Comparison of ENCODE assay signal across 21 cellular contexts in the genomic region with DNA sequence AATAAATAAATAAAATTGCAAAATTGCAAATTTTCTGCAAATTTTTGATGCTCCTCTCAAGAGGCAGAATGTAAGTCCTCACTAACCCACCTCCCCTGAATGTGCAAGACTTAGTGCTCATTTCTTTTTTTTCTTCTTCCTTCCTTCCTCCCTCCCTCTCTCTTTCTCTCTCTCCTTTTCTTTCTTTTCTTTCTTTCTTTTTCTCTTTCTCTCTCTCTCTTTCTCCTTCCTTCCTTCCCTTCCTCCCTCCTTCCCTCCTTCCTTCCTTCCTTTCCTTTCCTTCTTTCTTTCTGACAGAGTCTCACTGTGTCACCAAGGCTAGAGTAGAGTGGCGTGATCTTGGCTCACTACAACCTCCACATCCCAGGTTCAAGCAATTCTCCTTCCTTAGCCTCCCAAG.
DNase-seq lines count a peak whose midpoint lies in the region; ATAC-seq and TF ChIP-seq lines count a peak whose summit lies in the region.
"Had no signal": no experiment of that assay in that cellular context is flagged by ENCODE, and none has a peak within 500 bp of the region (broad histone marks: within the 10 kb centered on the region; RNA-seq: fewer than 3 reads in every experiment).

No MANE protein-coding gene starts in this region.

- H2AFZ ChIP-seq in OCI-LY7 (ENCODE audit: low read length) (peak overlapping the region; percentile 48; the same call in 1 of the 2 replicates), Karpas-422 (ENCODE audit: low read length) (no peak overlapping the region)
- H2AFZ ChIP-seq: GM23338 had no signal

- TF ChIP-seq CTCF in OCI-LY7 (conservative IDR thresholded peaks at IDR 0.05; ENCODE audit: low read length) (no peak), Peyer's patch (IDR thresholded peaks at IDR 0.05) (no peak)

- no peak overlapping the region for H3K4me3 ChIP-seq in OCI-LY7 (ENCODE audit: low read depth, low read length, poor library complexity, severe bottlenecking)
- H3K4me3 ChIP-seq in Karpas-422 (ENCODE audit: low read length) = no peak overlapping the region
- no peak overlapping the region for H3K4me3 ChIP-seq in Peyer's patch
- H3K4me3 ChIP-seq: BLaER1 treated with 17β-estradiol and CSF1 and Interleukin-3, amounts not matched to agents 10 nM and 100 nM; GM23338 had no signal

- H3K36me3 Mint-ChIP-seq in activated naive CD8-positive, alpha-beta T cell treated with anti-CD3 and anti-CD28 coated beads, Interleukin-2, amount 10 ng/mL, durations not matched to agents 7 days and 5 days = no peaks in the 10 kb centered on the region
- no peaks in the 10 kb centered on the region for H3K36me3 Mint-ChIP-seq in activated naive CD8-positive, alpha-beta T cell treated with anti-CD3 and anti-CD28 coated beads, Interleukin-2, amount 50 U/mL, for 24 hours (ENCODE audit: low read depth)
- no peaks in the 10 kb centered on the region for H3K36me3 Mint-ChIP-seq in memory B cell
- H3K36me3 Mint-ChIP-seq: CD14-positive monocyte had no signal

- TF ChIP-seq POLR2A in Peyer's patch (IDR thresholded peaks at IDR 0.05) = no peak

- peaks cover 14% of the 10 kb centered on the region for H3K4me1 ChIP-seq in OCI-LY7 (ENCODE audit: insufficient read depth, low read length, poor library complexity, severe bottlenecking)
- no peaks in the 10 kb centered on the region; the same call in 1 of the 2 replicates for H3K4me1 ChIP-seq in Karpas-422 (ENCODE audit: low read length)
- no peaks in the 10 kb centered on the region for H3K4me1 ChIP-seq in Peyer's patch
- H3K4me1 ChIP-seq: BE2C had no signal

- no peak for ATAC-seq in activated naive CD8-positive, alpha-beta T cell treated with anti-CD3 and anti-CD28 coated beads, Interleukin-2, amount 10 ng/mL, durations not matched to agents 7 days and 5 days (ENCODE audit: low read depth)
- no peak for ATAC-seq in activated naive CD8-positive, alpha-beta T cell treated with anti-CD3 and anti-CD28 coated beads, Interleukin-2, amount 50 U/mL, for 24 hours
- ATAC-seq in memory B cell (ENCODE audit: low read depth) (no peak), HG02938 (IDR thresholded peaks at IDR 0.05; ENCODE audit: unreplicated experiment) (no peak), HG03139 (IDR thresholded peaks at IDR 0.05; ENCODE audit: unreplicated experiment) (no peak)
- ATAC-seq: GM23338, HCT116 had no signal

- H3K27me3 ChIP-seq in Karpas-422 (ENCODE audit: low read length) = no peaks in the 10 kb centered on the region
- H3K27me3 ChIP-seq in Peyer's patch = no peaks in the 10 kb centered on the region
- H3K27me3 ChIP-seq: BE2C; BLaER1 treated with 17β-estradiol and CSF1 and Interleukin-3, amounts not matched to agents 10 nM and 100 nM had no signal

- H3K4me3 Mint-ChIP-seq in activated naive CD8-positive, alpha-beta T cell treated with anti-CD3 and anti-CD28 coated beads, Interleukin-2, amount 10 ng/mL, durations not matched to agents 7 days and 5 days = no peak overlapping the region
- H3K4me3 Mint-ChIP-seq in activated naive CD8-positive, alpha-beta T cell treated with anti-CD3 and anti-CD28 coated beads, Interleukin-2, amount 50 U/mL, for 24 hours = no peak overlapping the region
- H3K4me3 Mint-ChIP-seq in memory B cell = peak overlapping the region; percentile 31
- H3K4me3 Mint-ChIP-seq: CD4-positive, alpha-beta T cell; CD8-positive, alpha-beta memory T cell; GM23338; H9; HFFc6 had no signal

- H3K27ac ChIP-seq in OCI-LY7 (ENCODE audit: low read depth, low read length, poor library complexity, severe bottlenecking) = peak overlapping the region; percentile 21
- H3K27ac ChIP-seq in Karpas-422 (ENCODE audit: low read length) = no peak overlapping the region
- H3K27ac ChIP-seq in Peyer's patch = no peak overlapping the region
- H3K27ac ChIP-seq: 22Rv1; BLaER1 treated with 17β-estradiol and CSF1 and Interleukin-3, amounts not matched to agents 10 nM and 100 nM had no signal

- H3K79me2 ChIP-seq in OCI-LY7 (ENCODE audit: insufficient read depth, low read depth, low read length) (no peaks in the 10 kb centered on the region), Karpas-422 (ENCODE audit: low read length) (no peaks in the 10 kb centered on the region)

- H3K9ac ChIP-seq in Karpas-422 (ENCODE audit: low read length) = no peak overlapping the region
- H3K9ac ChIP-seq: BLaER1 treated with 17β-estradiol and CSF1 and Interleukin-3, amounts not matched to agents 10 nM and 100 nM had no signal

- no TSS peak for BruUV-seq in OCI-LY7 (replicated peaks; lab: Mats Ljungman, UMichigan)

- intact Hi-C loops in OCI-LY7 (cut with micrococcal nuclease; ENCODE audit: unreplicated experiment) = no loop called here

- POLR2A ChIA-PET in activated naive CD8-positive, alpha-beta T cell treated with anti-CD3 and anti-CD28 coated beads, Interleukin-2, amount 10 ng/mL, durations not matched to agents 7 days and 5 days (lab: Charles Lee) = no interaction called here
- POLR2A ChIA-PET in OCI-LY7 (lab: Charles Lee) = interaction anchor here (0.7 kb wide), 1 partner anchor 34 kb away, joined by 3 read pairs; no protein-coding TSS in a partner anchor

- no peaks in the 10 kb centered on the region for H3K27me3 Mint-ChIP-seq in activated naive CD8-positive, alpha-beta T cell treated with anti-CD3 and anti-CD28 coated beads, Interleukin-2, amount 10 ng/mL, durations not matched to agents 7 days and 5 days
- H3K27me3 Mint-ChIP-seq in activated naive CD8-positive, alpha-beta T cell treated with anti-CD3 and anti-CD28 coated beads, Interleukin-2, amount 50 U/mL, for 24 hours = no peaks in the 10 kb centered on the region
- H3K27me3 Mint-ChIP-seq in memory B cell = no peaks in the 10 kb centered on the region
- H3K27me3 Mint-ChIP-seq: CD4-positive, alpha-beta T cell had no signal

- H3K9me2 ChIP-seq in OCI-LY7 (ENCODE audit: insufficient read depth, low read length) = no peaks in the 10 kb centered on the region
- H3K9me2 ChIP-seq in Karpas-422 (replicated peaks; ENCODE audit: insufficient read depth, low read length) = no peaks in the 10 kb centered on the region

- H3K9me3 ChIP-seq in OCI-LY7 (ENCODE audit: low read length) (no peaks in the 10 kb centered on the region), Karpas-422 (ENCODE audit: low read length) (peaks cover 4% of the 10 kb centered on the region; the same call in 1 of the 2 replicates), Peyer's patch (no peaks in the 10 kb centered on the region)
- H3K9me3 ChIP-seq: BE2C; BLaER1 treated with 17β-estradiol and CSF1 and Interleukin-3, amounts not matched to agents 10 nM and 100 nM had no signal

- DNase-seq in activated naive CD8-positive, alpha-beta T cell treated with anti-CD3 and anti-CD28 coated beads, Interleukin-2, amount 10 ng/mL, durations not matched to agents 7 days and 5 days = no peak
- no peak for DNase-seq in activated naive CD8-positive, alpha-beta T cell treated with anti-CD3 and anti-CD28 coated beads, Interleukin-2, amount 50 U/mL, for 24 hours
- DNase-seq in OCI-LY7 (ENCODE audit: low spot score) (no peak), memory B cell (ENCODE audit: low spot score in 2 of 2) (no peak), Karpas-422 (no peak), Peyer's patch (no peak)
- DNase-seq: BE2C; CD4-positive, alpha-beta T cell; CD8-positive, alpha-beta memory T cell; DMS 273 treated with DMSO at 0.1 percent for 48 hours; DMS79; GF-D8; H9; HFFc6 had no signal

- H3K36me3 ChIP-seq in OCI-LY7 (ENCODE audit: insufficient read depth, low read length) = no peaks in the 10 kb centered on the region
- no peaks in the 10 kb centered on the region for H3K36me3 ChIP-seq in Karpas-422 (ENCODE audit: insufficient read depth, low read length)
- H3K36me3 ChIP-seq in Peyer's patch = no peaks in the 10 kb centered on the region
- H3K36me3 ChIP-seq: BE2C; BLaER1 treated with 17β-estradiol and CSF1 and Interleukin-3, amounts not matched to agents 10 nM and 100 nM had no signal

- H3K27ac Mint-ChIP-seq in activated naive CD8-positive, alpha-beta T cell treated with anti-CD3 and anti-CD28 coated beads, Interleukin-2, amount 10 ng/mL, durations not matched to agents 7 days and 5 days = peak overlapping the region; percentile 7
- no peak overlapping the region for H3K27ac Mint-ChIP-seq in activated naive CD8-positive, alpha-beta T cell treated with anti-CD3 and anti-CD28 coated beads, Interleukin-2, amount 50 U/mL, for 24 hours
- no peak overlapping the region for H3K27ac Mint-ChIP-seq in memory B cell
- H3K27ac Mint-ChIP-seq: CD4-positive, alpha-beta T cell; GM23338; H9; HFFc6 had no signal

- H3K9me3 Mint-ChIP-seq in activated naive CD8-positive, alpha-beta T cell treated with anti-CD3 and anti-CD28 coated beads, Interleukin-2, amount 10 ng/mL, durations not matched to agents 7 days and 5 days = no peaks in the 10 kb centered on the region
- peaks cover 4% of the 10 kb centered on the region for H3K9me3 Mint-ChIP-seq in activated naive CD8-positive, alpha-beta T cell treated with anti-CD3 and anti-CD28 coated beads, Interleukin-2, amount 50 U/mL, for 24 hours
- H3K9me3 Mint-ChIP-seq in memory B cell = no peaks in the 10 kb centered on the region
- H3K9me3 Mint-ChIP-seq: CD4-positive, alpha-beta T cell; CD8-positive, alpha-beta memory T cell; GM23338; H9; HFFc6 had no signal

- H4K20me1 ChIP-seq in OCI-LY7 (ENCODE audit: insufficient read depth, low read length) (no peaks in the 10 kb centered on the region), Karpas-422 (ENCODE audit: insufficient read depth, low read depth, low read length) (no peaks in the 10 kb centered on the region)
- H4K20me1 ChIP-seq: BLaER1 treated with 17β-estradiol and CSF1 and Interleukin-3, amounts not matched to agents 10 nM and 100 nM had no signal

- CTCF ChIA-PET in OCI-LY7 (lab: Charles Lee; ENCODE audit: unreplicated experiment) = no interaction called here

- H3K4me2 ChIP-seq in OCI-LY7 (ENCODE audit: low read length) (0 out of 2 replicates have a peak overlapping the region, but pooled peaks have one; percentile 33), Karpas-422 (ENCODE audit: low read depth, low read length, poor library complexity, severe bottlenecking) (no peak overlapping the region)
- H3K4me2 ChIP-seq: GM23338 had no signal

- no peaks in the 10 kb centered on the region for H3K4me1 Mint-ChIP-seq in activated naive CD8-positive, alpha-beta T cell treated with anti-CD3 and anti-CD28 coated beads, Interleukin-2, amount 10 ng/mL, durations not matched to agents 7 days and 5 days
- no peaks in the 10 kb centered on the region for H3K4me1 Mint-ChIP-seq in activated naive CD8-positive, alpha-beta T cell treated with anti-CD3 and anti-CD28 coated beads, Interleukin-2, amount 50 U/mL, for 24 hours
- H3K4me1 Mint-ChIP-seq in memory B cell = peaks cover 9% of the 10 kb centered on the region
- H3K4me1 Mint-ChIP-seq: CD8-positive, alpha-beta memory T cell; GM23338; H9 had no signal
